Comparison of ENCODE assay signal across 25 cellular contexts in genomic region chr4:108590776-108591175, GRCh38. TPM values are rescaled to one million over a fixed set of nuclear protein-coding genes. Genes with fewer than 3 reads are reported as not detected.
DNase-seq lines count a peak whose midpoint lies in the region; TF ChIP-seq lines count a peak whose summit lies in the region.
"Had no signal": no experiment of that assay in that cellular context is flagged by ENCODE, and none has a peak within 500 bp of the region (broad histone marks: within the 10 kb centered on the region; RNA-seq: fewer than 3 reads in every experiment).

No MANE protein-coding gene starts in this region.

- BruUV-seq in MCF 10A (replicated peaks; lab: Mats Ljungman, UMichigan) = no TSS peak

- CTCF ChIA-PET in MCF 10A (lab: Yijun Ruan, JAX) = no interaction called here

- H3K4me1 ChIP-seq in breast epithelium (no peaks in the 10 kb centered on the region), spleen (no peaks in the 10 kb centered on the region), tibial artery (no peaks in the 10 kb centered on the region)

- H3K27ac ChIP-seq in breast epithelium = no peak overlapping the region
- no peak overlapping the region for H3K27ac ChIP-seq in spleen
- H3K27ac ChIP-seq in tibial artery = no peak overlapping the region
- H3K27ac ChIP-seq: 22Rv1, RWPE1 had no signal

- H3K36me3 Mint-ChIP-seq in MCF 10A (ENCODE audit: insufficient read depth, unreplicated experiment) = no peaks in the 10 kb centered on the region

- H3K9me3 ChIP-seq in breast epithelium = no peaks in the 10 kb centered on the region
- H3K9me3 ChIP-seq in spleen = peaks cover 0 to 6% (median 0%) of the 10 kb centered on the region in 8 donors
- no peaks in the 10 kb centered on the region for H3K9me3 ChIP-seq in tibial artery

- H3K27me3 Mint-ChIP-seq in MCF 10A (ENCODE audit: insufficient read depth, unreplicated experiment) = no peaks in the 10 kb centered on the region

- no peaks in the 10 kb centered on the region for H3K36me3 ChIP-seq in breast epithelium
- peaks cover 0 to 13% (median 2%) of the 10 kb centered on the region in 6 donors for H3K36me3 ChIP-seq in spleen
- H3K36me3 ChIP-seq in tibial artery = peaks cover 0 to 7% (median 0%) of the 10 kb centered on the region in 3 donors

- intact Hi-C loops in MCF 10A (cut with micrococcal nuclease) (no loop called here), breast epithelium (cut with DNase I; ENCODE audit: low total_unique reads) (no loop called here), spleen (cut with DNase I; ENCODE audit: low total_unique reads) (no loop called here), tibial artery (cut with DNase I; ENCODE audit: low total_unique reads) (no loop called here)

- POLR2A ChIA-PET in MCF 10A (lab: Yijun Ruan, JAX) = no interaction called here

- no peak overlapping the region for H3K4me3 Mint-ChIP-seq in MCF 10A (ENCODE audit: unreplicated experiment)
- H3K4me3 Mint-ChIP-seq: CD8-positive, alpha-beta T cell had no signal

- 86 to 98% (median 95%) methylated on average over 1 of the region's 1 CpG for WGBS in spleen, 5 donors

- peaks cover 24% of the 10 kb centered on the region for H3K4me1 Mint-ChIP-seq in MCF 10A (ENCODE audit: insufficient read depth, unreplicated experiment)

- no peak for TF ChIP-seq CTCF in MCF 10A (IDR thresholded peaks at IDR 0.05; ENCODE audit: unreplicated experiment)
- no peak for TF ChIP-seq CTCF in breast epithelium (IDR thresholded peaks at IDR 0.05)
- no peak for TF ChIP-seq CTCF in cardiac fibroblast (IDR thresholded peaks at IDR 0.05; ENCODE audit: low read depth, low read length)
- TF ChIP-seq CTCF in fibroblast of pulmonary artery (IDR thresholded peaks at IDR 0.05; ENCODE audit: low read length, missing control alignments) = no peak
- TF ChIP-seq CTCF in spleen (IDR thresholded peaks at IDR 0.05 in 8 of 11, conservative IDR thresholded peaks at IDR 0.05 in 3 of 11) = no peak
- TF ChIP-seq CTCF in tibial artery (IDR thresholded peaks at IDR 0.05) = no peak

- no peak overlapping the region for H3K4me3 ChIP-seq in breast epithelium
- H3K4me3 ChIP-seq in cardiac fibroblast (replicated peaks in 1 of 2; ENCODE audit: low read depth in 2 of 2, low read length in 2 of 2) = no peak overlapping the region
- no peak overlapping the region for H3K4me3 ChIP-seq in fibroblast of pulmonary artery (replicated peaks; ENCODE audit: low read depth, low read length)
- no peak overlapping the region for H3K4me3 ChIP-seq in skeletal muscle cell (ENCODE audit: low read depth, low read length)
- no peak overlapping the region for H3K4me3 ChIP-seq in spleen
- no peak overlapping the region for H3K4me3 ChIP-seq in tibial artery
- H3K4me3 ChIP-seq: K562 had no signal

- peaks cover 15% of the 10 kb centered on the region for H3K9me3 Mint-ChIP-seq in MCF 10A (ENCODE audit: unreplicated experiment)
- H3K9me3 Mint-ChIP-seq: CD8-positive, alpha-beta T cell had no signal

- TF ChIP-seq POLR2A in breast epithelium (IDR thresholded peaks at IDR 0.05) = no peak
- TF ChIP-seq POLR2A in spleen (IDR thresholded peaks at IDR 0.05) = no peak

- H3K27ac Mint-ChIP-seq in MCF 10A (ENCODE audit: low read depth, unreplicated experiment) = peak overlapping the region; percentile 93
- H3K27ac Mint-ChIP-seq: CD8-positive, alpha-beta T cell had no signal

- H3K27me3 ChIP-seq in breast epithelium (no peaks in the 10 kb centered on the region), spleen (replicated peaks in 1 of 7) (no peaks in the 10 kb centered on the region), tibial artery (no peaks in the 10 kb centered on the region)

- DNase-seq in MCF 10A (ENCODE audit: unreplicated experiment) (peak; percentile 12), breast epithelium (ENCODE audit: low spot score in 2 of 2) (no peak), cardiac fibroblast (ENCODE audit: low read depth in 2 of 2) (peak; percentile 25 to 43), fibroblast of pulmonary artery (ENCODE audit: low read depth) (peak; percentile 26), skeletal muscle cell (ENCODE audit: low read depth) (peak; percentile 12), spleen (no peak), tibial artery (no peak), EL (no peak)
- DNase-seq: ACHN; AML-193; C1 segment of cervical spinal cord; Calu3; CD8-positive, alpha-beta T cell; DMS153; NCI-H1092; NCI-H1436; NCI-H1930; NCI-H345; NCI-H524; NCI-H774; NK-92 treated with Interleukin-12 subunit alpha and Interleukin-12 subunit beta, amount 100 ng/mL, for 24 hours; SIG-M5 had no signal

RNA-seq across cellular contexts. Expression of gene RPL34, which starts 29.6 kb away (rescaled TPM):
- 1,508 and 1,646 TPM in 2 replicates for total RNA-seq in MCF 10A (2022)
- 1,000 to 10,000 TPM in 2 of 3 donors, 100 to 1,000 TPM in 1; 907 to 1,723 (median 1,620) TPM for total RNA-seq in breast epithelium
- 1,000 to 10,000 TPM in 5 of 7 donors, 100 to 1,000 TPM in 2; 845 to 1,523 (median 1,227) TPM for total RNA-seq in spleen
- polyA plus RNA-seq in spleen = over 10,000 TPM in 2 of 3 donors, 1,000 to 10,000 TPM in 1; 9,319 to 15,266 (median 12,523) TPM

RNA-seq across cellular contexts. Expression of gene OSTC, which starts 59.6 kb away (rescaled TPM):
- 175 and 214 TPM in 2 replicates for total RNA-seq in MCF 10A (2022)
- 10 to 100 TPM; 53.4 to 84.6 (median 63.1) TPM for total RNA-seq in breast epithelium
- 10 to 100 TPM; 53.8 to 80.3 (median 59.2) TPM for total RNA-seq in spleen
- 100 to 1,000 TPM in 1 of 3 donors, 10 to 100 TPM in 2; 67.9 to 105 (median 77.2) TPM for polyA plus RNA-seq in spleen

Comparison
In these comparisons a context has a peak if more than half of its experiments do, and no peak if none do; other contexts are left out.
1. DNase-seq: peak in MCF 10A (single experiment), cardiac fibroblast (2 of 2), fibroblast of pulmonary artery (single experiment) and skeletal muscle cell (single experiment); none in breast epithelium (0 of 2), spleen (single experiment), tibial artery (0 of 2) and EL (single experiment).